ENCODE assay signal across 25 cellular contexts in genomic region chr6:36235862-36236261, GRCh38. TPM values are rescaled to one million over a fixed set of nuclear protein-coding genes. Genes with fewer than 3 reads are reported as not detected.
A peak's percentile ranks its signal among the peaks of the same experiment; 100 is the strongest.
DNase-seq lines count a peak whose midpoint lies in the region; ATAC-seq, FAIRE-seq and TF ChIP-seq lines count a peak whose summit lies in the region.
"Had no signal": no experiment of that assay in that cellular context is flagged by ENCODE, and none has a peak within 500 bp of the region (broad histone marks: within the 10 kb centered on the region; RNA-seq: fewer than 3 reads in every experiment).

No MANE protein-coding gene starts in this region.

- no peak overlapping the region for H2BK20ac ChIP-seq in H1 (ENCODE audit: low read length)

- 98% methylated on average over 17 of the region's 17 CpGs; no CpG with 5 or more reads in 1 of the 2 experiments for WGBS in H1 (ENCODE audit: extremely low coverage in 1 of 2, insufficient coverage in 1 of 2, insufficient read length in 1 of 2, insufficient replicate concordance in 2 of 2, low coverage in 1 of 2, low lambda C conversion rate in 2 of 2, missing lambda C conversion rate in 1 of 2), 2 experiments
- WGBS in neuronal stem cell (ENCODE audit: extremely low coverage in 2 of 2, insufficient read length in 2 of 2, insufficient replicate concordance in 1 of 2), 2 donors: no CpG with 5 or more reads among the region's 17 CpGs

- H2AFZ ChIP-seq in H1 (ENCODE audit: low read length) (no peak overlapping the region), neuronal stem cell (ENCODE audit: low read length) (no peak overlapping the region)
- H2AFZ ChIP-seq: GM23338 had no signal

- no peak overlapping the region for H3K27ac ChIP-seq in H1 (ENCODE audit: low read depth, low read length)
- H3K27ac ChIP-seq in neuronal stem cell (replicated peaks; ENCODE audit: low read length): no peak overlapping the region
- H3K27ac ChIP-seq in naive thymus-derived CD4-positive, alpha-beta T cell (ENCODE audit: low read depth, low read length): no peak overlapping the region
- H3K27ac ChIP-seq: A549; BLaER1 treated with 17β-estradiol and CSF1 and Interleukin-3, amounts not matched to agents 10 nM and 100 nM had no signal

- H2AK5ac ChIP-seq in H1 (ENCODE audit: low read depth, low read length) (no peak overlapping the region), neuronal stem cell (ENCODE audit: low read depth, low read length) (no peak overlapping the region)

- H3K9me3 ChIP-seq in T-helper 17 cell (ENCODE audit: control insufficient read depth, low read length, poor library complexity, severe bottlenecking): no peaks in the 10 kb centered on the region
- no peaks in the 10 kb centered on the region for H3K9me3 ChIP-seq in H1 (ENCODE audit: insufficient read depth in 2 of 2, low read depth in 1 of 2, low read length in 1 of 2)
- H3K9me3 ChIP-seq in neuronal stem cell (replicated peaks in 1 of 2; ENCODE audit: control insufficient read depth in 2 of 2, insufficient read depth in 1 of 2, low read depth in 1 of 2, low read length in 2 of 2): peaks cover 0 to 2% of the 10 kb centered on the region in 2 donors
- no peaks in the 10 kb centered on the region for H3K9me3 ChIP-seq in naive thymus-derived CD4-positive, alpha-beta T cell (ENCODE audit: control insufficient read depth in 2 of 3, low read length in 3 of 3)
- H3K9me3 ChIP-seq: A549, BE2C, HAP-1 had no signal

- no peak for TF ChIP-seq POLR2A in H1 (IDR thresholded peaks at IDR 0.05; ENCODE audit: control extremely low read depth in 1 of 2, low read depth in 2 of 2, low read length in 2 of 2)

- no peaks in the 10 kb centered on the region for H3K79me2 ChIP-seq in H1 (ENCODE audit: control insufficient read depth in 1 of 2, insufficient read depth in 2 of 2, low read length in 2 of 2)

- no peak overlapping the region for H4K91ac ChIP-seq in H1 (replicated peaks; ENCODE audit: insufficient read length, low read length)
- no peak overlapping the region for H4K91ac ChIP-seq in neuronal stem cell (ENCODE audit: low read depth, low read length, poor library complexity)

- no peaks in the 10 kb centered on the region for H3K27me3 Mint-ChIP-seq in T-helper 17 cell
- H3K27me3 Mint-ChIP-seq in naive thymus-derived CD4-positive, alpha-beta T cell: no peaks in the 10 kb centered on the region
- H3K27me3 Mint-ChIP-seq: CD4-positive, alpha-beta T cell had no signal

- no peaks in the 10 kb centered on the region for H3K23me2 ChIP-seq in H1 (ENCODE audit: low read depth, low read length)

- H3K4me3 ChIP-seq in H1 (ENCODE audit: extremely low read depth in 1 of 4, insufficient read depth in 2 of 4, low read depth in 3 of 4, low read length in 4 of 4) (no peak overlapping the region), neuronal stem cell (ENCODE audit: low read length in 2 of 2) (no peak overlapping the region)
- H3K4me3 ChIP-seq in naive thymus-derived CD4-positive, alpha-beta T cell (ENCODE audit: low read length): no peak overlapping the region
- H3K4me3 ChIP-seq: A549; BLaER1 treated with 17β-estradiol and CSF1 and Interleukin-3, amounts not matched to agents 10 nM and 100 nM; GM23338; HAP-1 had no signal

- peak overlapping the region; percentile 21 for H3K27ac Mint-ChIP-seq in T-helper 17 cell
- no peak overlapping the region for H3K27ac Mint-ChIP-seq in naive thymus-derived CD4-positive, alpha-beta T cell
- H3K27ac Mint-ChIP-seq: CD4-positive, alpha-beta T cell; HFFc6 had no signal

- H2BK15ac ChIP-seq in H1 (ENCODE audit: low read length): no peak overlapping the region
- no peak overlapping the region for H2BK15ac ChIP-seq in neuronal stem cell (ENCODE audit: low read length)

- no peak for DNase-seq in T-helper 17 cell
- DNase-seq in H1 (ENCODE audit: low read depth in 1 of 2, low spot score in 2 of 2): no peak
- DNase-seq in neuronal stem cell (ENCODE audit: low spot score): no peak
- no peak for DNase-seq in NOMO-1 treated with DMSO at 0.1 percent for 48 hours (lab: John Stamatoyannopoulos, UW; ENCODE audit: unreplicated experiment)
- no peak for DNase-seq in naive thymus-derived CD4-positive, alpha-beta T cell
- DNase-seq: 8988T; ACHN; AML-193; BE2C; Calu3; CD4-positive, alpha-beta T cell; COR-L47; DMS53; GF-D8; HFFc6 had no signal

- no peak overlapping the region for H2BK12ac ChIP-seq in H1 (ENCODE audit: low read depth, low read length)
- no peak overlapping the region for H2BK12ac ChIP-seq in neuronal stem cell (ENCODE audit: low read length)

- ATAC-seq in T-helper 17 cell (no peak), HG02938 (IDR thresholded peaks at IDR 0.05; ENCODE audit: unreplicated experiment) (no peak)
- no peak for ATAC-seq in naive thymus-derived CD4-positive, alpha-beta T cell

- H3K79me1 ChIP-seq in H1 (ENCODE audit: low read depth, low read length): no peaks in the 10 kb centered on the region
- no peaks in the 10 kb centered on the region for H3K79me1 ChIP-seq in neuronal stem cell (ENCODE audit: low read depth, low read length)

- H4K8ac ChIP-seq in H1 (ENCODE audit: extremely low read depth, insufficient read depth, low read length): no peak overlapping the region
- no peak overlapping the region for H4K8ac ChIP-seq in neuronal stem cell (ENCODE audit: low read depth, low read length)

- H3K36me3 ChIP-seq in H1 (ENCODE audit: control insufficient read depth in 2 of 4, insufficient read depth in 4 of 4, low read length in 3 of 4): peaks cover 0 to 8% (median 4%) of the 10 kb centered on the region in 4 experiments; a peak in 4 of 8 replicates
- H3K36me3 ChIP-seq in neuronal stem cell (replicated peaks in 1 of 2; ENCODE audit: control insufficient read depth in 2 of 2, insufficient read depth in 2 of 2, low read length in 2 of 2): peaks cover 14 to 28% of the 10 kb centered on the region in 2 donors
- peaks cover 0 to 25% (median 0%) of the 10 kb centered on the region in 3 experiments for H3K36me3 ChIP-seq in naive thymus-derived CD4-positive, alpha-beta T cell (ENCODE audit: control insufficient read depth in 2 of 3, insufficient read depth in 3 of 3, low read length in 3 of 3)

- POLR2A ChIA-PET in H1 (lab: Charles Lee; ENCODE audit: partially characterized antibody): no interaction called here
- POLR2A ChIA-PET in naive thymus-derived CD4-positive, alpha-beta T cell (lab: Charles Lee): no interaction called here

- H3K56ac ChIP-seq in H1 (replicated peaks; ENCODE audit: insufficient read length, low read depth, low read length): no peak overlapping the region

- H3K14ac ChIP-seq in H1 (ENCODE audit: insufficient read length): no peak overlapping the region
- no peak overlapping the region for H3K14ac ChIP-seq in neuronal stem cell (ENCODE audit: low read length)

- H3K36me3 Mint-ChIP-seq in T-helper 17 cell (ENCODE audit: low read depth): peaks cover 14% of the 10 kb centered on the region
- H3K36me3 Mint-ChIP-seq in naive thymus-derived CD4-positive, alpha-beta T cell: peaks cover 0 to 36% (median 9%) of the 10 kb centered on the region in 5 donors

- no peak for TF ChIP-seq EP300 in H1 (IDR thresholded peaks at IDR 0.05; ENCODE audit: borderline replicate concordance in 1 of 2, low read depth in 2 of 2, low read length in 2 of 2)

- H3K9ac ChIP-seq in H1 (replicated peaks in 1 of 4; ENCODE audit: extremely low read depth in 1 of 4, low read depth in 3 of 4, low read length in 3 of 4): no peak overlapping the region
- no peak overlapping the region for H3K9ac ChIP-seq in neuronal stem cell (ENCODE audit: low read depth, low read length, poor library complexity)
- H3K9ac ChIP-seq: BLaER1 treated with 17β-estradiol and CSF1 and Interleukin-3, amounts not matched to agents 10 nM and 100 nM had no signal

- H4K5ac ChIP-seq in H1 (ENCODE audit: insufficient read length, low read depth, low read length): no peak overlapping the region

- H3K18ac ChIP-seq in H1 (ENCODE audit: extremely low read depth, low read length) (no peak overlapping the region), neuronal stem cell (ENCODE audit: low read length) (no peak overlapping the region)

- H3K27me3 ChIP-seq in H1 (replicated peaks in 1 of 4; ENCODE audit: control insufficient read depth in 3 of 4, extremely low read depth in 1 of 4, insufficient read depth in 3 of 4, low read length in 3 of 4): no peaks in the 10 kb centered on the region
- no peaks in the 10 kb centered on the region for H3K27me3 ChIP-seq in neuronal stem cell (ENCODE audit: control insufficient read depth in 3 of 3, insufficient read depth in 3 of 3, low read depth in 1 of 3, low read length in 3 of 3)
- H3K27me3 ChIP-seq in naive thymus-derived CD4-positive, alpha-beta T cell (ENCODE audit: control insufficient read depth in 2 of 2, insufficient read depth in 2 of 2, low read length in 2 of 2): no peaks in the 10 kb centered on the region
- H3K27me3 ChIP-seq: BE2C; BLaER1 treated with 17β-estradiol and CSF1 and Interleukin-3, amounts not matched to agents 10 nM and 100 nM had no signal

- H3K4me1 ChIP-seq in H1 (replicated peaks in 1 of 4; ENCODE audit: control insufficient read depth in 3 of 4, insufficient read depth in 4 of 4, low read length in 3 of 4) (no peaks in the 10 kb centered on the region; a peak in 1 of 7 replicates), neuronal stem cell (ENCODE audit: control insufficient read depth in 2 of 2, insufficient read depth in 1 of 2, low read depth in 1 of 2, low read length in 2 of 2) (no peaks in the 10 kb centered on the region)
- H3K4me1 ChIP-seq in naive thymus-derived CD4-positive, alpha-beta T cell (ENCODE audit: control insufficient read depth in 2 of 2, insufficient read depth in 2 of 2, low read length in 2 of 2): no peaks in the 10 kb centered on the region
- H3K4me1 ChIP-seq: A549, BE2C, HAP-1 had no signal

- no peak overlapping the region for H3K23ac ChIP-seq in H1 (ENCODE audit: insufficient read length)
- H3K23ac ChIP-seq in neuronal stem cell (ENCODE audit: low read depth, low read length, poor library complexity): peak overlapping the region; percentile 10

- H2BK120ac ChIP-seq in H1 (replicated peaks; ENCODE audit: low read depth, low read length) (no peak overlapping the region), neuronal stem cell (ENCODE audit: low read depth, low read length) (no peak overlapping the region)

- CTCF ChIA-PET in H1 (lab: Charles Lee; ENCODE audit: partially characterized antibody): interaction anchor here (1.0 to 1.5 kb wide), 2 partner anchors 13 to 105 kb away, joined by 3 to 6 read pairs; no protein-coding TSS in a partner anchor
- CTCF ChIA-PET in naive thymus-derived CD4-positive, alpha-beta T cell (lab: Charles Lee): no interaction called here

- H3K4me1 Mint-ChIP-seq in T-helper 17 cell: peaks cover 11% of the 10 kb centered on the region
- H3K4me1 Mint-ChIP-seq in naive thymus-derived CD4-positive, alpha-beta T cell: peaks cover 4 to 13% (median 5%) of the 10 kb centered on the region in 7 donors

- no peaks in the 10 kb centered on the region for H3K9me3 Mint-ChIP-seq in naive thymus-derived CD4-positive, alpha-beta T cell
- H3K9me3 Mint-ChIP-seq: CD4-positive, alpha-beta T cell; GM23338; HFFc6 had no signal

- TF ChIP-seq CTCF in H1 (IDR thresholded peaks at IDR 0.05; ENCODE audit: control extremely low read depth in 1 of 3, insufficient read depth in 1 of 3, low read depth in 1 of 3, low read length in 3 of 3): no peak

- H2BK5ac ChIP-seq in H1 (ENCODE audit: low read depth, low read length) (peak overlapping the region; percentile 24; the same call in 1 of the 2 replicates), neuronal stem cell (ENCODE audit: low read length) (no peak overlapping the region)

- no peak for TF ChIP-seq RAD21 in H1 (IDR thresholded peaks at IDR 0.05 in 1 of 2, conservative IDR thresholded peaks at IDR 0.05 in 1 of 2; ENCODE audit: low read depth in 2 of 2, low read length in 2 of 2)

- no peak for FAIRE-seq in H1 (lab: Jason Lieb, UNC)
- FAIRE-seq: A549, GM12891, GM18507, H54 had no signal

- H3K4me2 ChIP-seq in H1 (ENCODE audit: insufficient read depth in 1 of 2, low read depth in 2 of 2, low read length in 2 of 2) (no peak overlapping the region), neuronal stem cell (ENCODE audit: insufficient read depth, low read length, poor library complexity, severe bottlenecking) (no peak overlapping the region)
- H3K4me2 ChIP-seq: A549, GM23338 had no signal

- no peaks in the 10 kb centered on the region for H4K20me1 ChIP-seq in H1 (replicated peaks in 1 of 2; ENCODE audit: control insufficient read depth in 1 of 2, insufficient read depth in 2 of 2, low read length in 2 of 2)
- H4K20me1 ChIP-seq: BLaER1 treated with 17β-estradiol and CSF1 and Interleukin-3, amounts not matched to agents 10 nM and 100 nM had no signal

- intact Hi-C loops in naive thymus-derived CD4-positive, alpha-beta T cell (cut with micrococcal nuclease): no loop called here

- H3K4ac ChIP-seq in H1 (replicated peaks; ENCODE audit: insufficient read length, low read depth, low read length) (no peak overlapping the region), neuronal stem cell (ENCODE audit: low read length) (no peak overlapping the region)

- no peak overlapping the region for H3K4me3 Mint-ChIP-seq in T-helper 17 cell
- H3K4me3 Mint-ChIP-seq in naive thymus-derived CD4-positive, alpha-beta T cell: no peak overlapping the region
- H3K4me3 Mint-ChIP-seq: CD4-positive, alpha-beta T cell; GM23338; HFFc6 had no signal

RNA-seq across cellular contexts. Expression of gene PNPLA1, which starts 34.0 kb away (rescaled TPM):
- under 1 TPM in 1 of 2 donors, not detected in 1; 0.15 TPM for total RNA-seq in T-helper 17 cell
- total RNA-seq in H1 (2021; fragmentation: NEBNext Ultra II Directional; extraction: Animal tissue kit (Norgen Biotek cat#: 25700)): not detected in 2 replicates
- polyA plus RNA-seq in H1 (2011; rRNA removed): not detected in 2 replicates
- not detected for polyA plus RNA-seq in H1 (2011; cell fraction: cytosol; rRNA removed)
- polyA plus RNA-seq in H1 (2011; cell fraction: nucleus; rRNA removed): not detected
- not detected in 4 replicates for polyA plus RNA-seq in H1 (2012, experiment 1 of 2)
- not detected for polyA plus RNA-seq in H1 (2012, experiment 2 of 2)
- not detected for polyA plus RNA-seq in H1 (2013, experiment 1 of 2)
- polyA plus RNA-seq in H1 (2013, experiment 2 of 2): not detected
- polyA minus RNA-seq in H1 (2011; rRNA and poly(A)+ RNA removed): not detected in 2 replicates
- not detected for polyA minus RNA-seq in H1 (2011; cell fraction: cytosol; rRNA and poly(A)+ RNA removed)
- polyA minus RNA-seq in H1 (2011; cell fraction: nucleus; rRNA and poly(A)+ RNA removed): not detected
- 0.04 TPM for polyA plus RNA-seq in neuronal stem cell (2013, experiment 1 of 2)
- polyA plus RNA-seq in neuronal stem cell (2013, experiment 2 of 2): 0.07 TPM
- 1 to 10 TPM in 1 of 5 experiments, under 1 TPM in 1, not detected in 3; 0.66 to 2.0 TPM for total RNA-seq in naive thymus-derived CD4-positive, alpha-beta T cell
- polyA plus RNA-seq in naive thymus-derived CD4-positive, alpha-beta T cell: not detected
- total RNA-seq: Daoy, G401, GM23338, HFFc6 had no signal
- polyA plus RNA-seq: GM23338 had no signal

RNA-seq across cellular contexts. Expression of gene BRPF3, which starts 39.3 kb away (rescaled TPM):
- 10 to 100 TPM; 27.6 to 30.6 TPM for total RNA-seq in T-helper 17 cell
- 37.5 and 42.3 TPM in 2 replicates for total RNA-seq in H1 (2021; fragmentation: NEBNext Ultra II Directional; extraction: Animal tissue kit (Norgen Biotek cat#: 25700))
- 26.0 and 39.2 TPM in 2 replicates for polyA plus RNA-seq in H1 (2011; rRNA removed)
- polyA plus RNA-seq in H1 (2011; cell fraction: cytosol; rRNA removed): 18.3 TPM
- 31.7 TPM for polyA plus RNA-seq in H1 (2011; cell fraction: nucleus; rRNA removed)
- 24.6 to 28.5 TPM (median 25.4 TPM) in 4 replicates for polyA plus RNA-seq in H1 (2012, experiment 1 of 2)
- 21.4 TPM for polyA plus RNA-seq in H1 (2012, experiment 2 of 2)
- polyA plus RNA-seq in H1 (2013, experiment 1 of 2): 21.0 TPM
- polyA plus RNA-seq in H1 (2013, experiment 2 of 2): 18.9 TPM
- polyA minus RNA-seq in H1 (2011; rRNA and poly(A)+ RNA removed): 27.2 and 32.5 TPM in 2 replicates
- 13.1 TPM for polyA minus RNA-seq in H1 (2011; cell fraction: cytosol; rRNA and poly(A)+ RNA removed)
- 37.1 TPM for polyA minus RNA-seq in H1 (2011; cell fraction: nucleus; rRNA and poly(A)+ RNA removed)
- polyA plus RNA-seq in neuronal stem cell (2013, experiment 1 of 2): 20.5 TPM
- 20.4 TPM for polyA plus RNA-seq in neuronal stem cell (2013, experiment 2 of 2)
- 10 to 100 TPM; 27.5 to 40.0 (median 35.2) TPM for total RNA-seq in naive thymus-derived CD4-positive, alpha-beta T cell
- polyA plus RNA-seq in naive thymus-derived CD4-positive, alpha-beta T cell: 1 to 10 TPM; 5.1 to 9.0 TPM
